33 cellular contexts compared by ENCODE assay signal in the genomic region with DNA sequence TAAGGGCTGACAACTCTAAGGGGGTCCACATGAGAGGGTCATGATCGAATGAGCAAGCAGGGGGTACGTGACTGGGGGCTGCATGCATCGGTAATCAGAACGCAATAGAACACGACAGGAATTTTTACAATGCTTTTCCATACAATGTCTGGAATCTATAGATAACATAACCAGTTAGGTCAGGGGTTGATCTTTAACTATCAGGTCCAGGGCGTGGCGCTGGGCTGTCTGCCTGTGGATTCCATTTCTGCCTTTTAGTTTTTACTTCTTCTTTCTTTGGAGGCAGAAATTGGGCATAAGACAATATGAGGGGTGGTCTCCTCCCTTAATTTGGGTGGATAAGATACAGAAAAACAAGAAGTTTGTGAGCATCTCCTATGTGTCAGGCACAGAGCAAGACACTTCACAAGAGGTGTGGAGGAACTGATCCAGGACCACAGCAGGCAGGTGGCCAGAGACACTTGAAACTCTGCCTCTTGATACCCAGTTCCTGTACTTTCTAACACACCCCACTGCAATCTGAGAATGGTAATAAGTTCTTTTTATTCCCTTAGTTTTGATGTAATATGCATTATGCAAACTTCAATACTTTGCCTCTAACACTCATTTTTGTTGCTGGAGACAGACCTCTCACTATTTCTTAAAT. TPM values are rescaled to one million over a fixed set of nuclear protein-coding genes. Genes with fewer than 3 reads are reported as not detected.
"Had no signal": no experiment of that assay in that cellular context is flagged by ENCODE, and none has a peak within 500 bp of the region (broad histone marks: within the 10 kb centered on the region; RNA-seq: fewer than 3 reads in every experiment).

No MANE protein-coding gene starts in this region.

- H3K9me3 ChIP-seq: left ventricle myocardium inferior, ovary, right atrium auricular region, right lobe of liver, suprapubic skin, thoracic aorta, tibial nerve, upper lobe of left lung, vagina had no signal

- H3K4me3 Mint-ChIP-seq: immature natural killer cell; mesothelial cell of epicardium; naive thymus-derived CD4-positive, alpha-beta T cell; natural killer cell treated with Interleukin-12 subunit alpha and Interleukin-12 subunit beta and Interleukin-15 and Interleukin-18, amount 100 ng/mL, for 72 hours; stimulated activated naive B cell treated with anti-CD40 and anti-IgM and Interleukin-4, amounts not matched to agents 10 μg/mL and 1 μg/mL and 100 μg/mL, for 72 hours; stimulated activated naive CD8-positive, alpha-beta T cell treated with anti-CD3 and anti-CD28 coated beads, Interleukin-15, Interleukin-2, amounts not matched to agents 100 ng/mL and 50 ng/mL, for 24 hours had no signal

- H3K27ac Mint-ChIP-seq: mesothelial cell of epicardium; natural killer cell treated with Interleukin-12 subunit alpha and Interleukin-12 subunit beta and Interleukin-15 and Interleukin-18, amount 100 ng/mL, for 72 hours; progenitor cell of endocrine pancreas; stimulated activated naive B cell treated with anti-CD40 and anti-IgM and Interleukin-4, amounts not matched to agents 10 μg/mL and 1 μg/mL and 100 μg/mL, for 72 hours had no signal

- H3K4me1 ChIP-seq: left ventricle myocardium inferior, right atrium auricular region, right lobe of liver, suprapubic skin, tibial nerve, upper lobe of left lung, vagina had no signal

- H3K36me3 Mint-ChIP-seq: immature natural killer cell; natural killer cell treated with Interleukin-12 subunit alpha and Interleukin-12 subunit beta and Interleukin-15 and Interleukin-18, amount 100 ng/mL, for 72 hours had no signal

- H3K4me3 ChIP-seq: left ventricle myocardium inferior, lung, ovary, right atrium auricular region, right lobe of liver, suprapubic skin, thoracic aorta, tibial nerve, upper lobe of left lung, vagina had no signal

- FAIRE-seq: islet of Langerhans, kidney had no signal

- H3K9me3 Mint-ChIP-seq: natural killer cell treated with Interleukin-12 subunit alpha and Interleukin-12 subunit beta and Interleukin-15 and Interleukin-18, amount 100 ng/mL, for 72 hours had no signal

- H3K27ac ChIP-seq: left ventricle myocardium inferior, ovary, right atrium auricular region, right lobe of liver, suprapubic skin, thoracic aorta, tibial nerve, upper lobe of left lung, vagina had no signal

- DNase-seq: hypothalamus; immature natural killer cell; kidney; left ventricle myocardium inferior; mesendoderm; naive thymus-derived CD4-positive, alpha-beta T cell; ovary; right lobe of liver; stimulated activated CD4-positive, alpha-beta T cell treated with anti-CD3 and anti-CD28 coated beads, Interleukin-12 subunit alpha, Interleukin-12 subunit beta, amount 100 ng/mL, for 4 hours; stimulated activated CD4-positive, alpha-beta T cell treated with anti-CD3 and anti-CD28 coated beads, Interleukin-15, amount 100 ng/mL, for 24 hours; stimulated activated CD4-positive, alpha-beta T cell treated with anti-CD3 and anti-CD28 coated beads, Interleukin-2, amount 100 ng/mL, for 24 hours; stimulated activated CD4-positive, alpha-beta T cell treated with anti-CD3 and anti-CD28 coated beads, Interleukin-4, amount 100 ng/mL, for 1 hour; stimulated activated naive B cell treated with anti-CD40 and anti-IgM and Interleukin-4, amounts not matched to agents 10 μg/mL and 1 μg/mL and 100 μg/mL, for 72 hours; upper lobe of left lung had no signal

- ATAC-seq: naive thymus-derived CD4-positive, alpha-beta T cell; natural killer cell treated with Interleukin-12 subunit alpha and Interleukin-12 subunit beta and Interleukin-15 and Interleukin-18, amount 100 ng/mL, for 72 hours; right lobe of liver; stimulated activated naive B cell treated with anti-CD40 and anti-IgM and Interleukin-4, amounts not matched to agents 10 μg/mL and 1 μg/mL and 100 μg/mL, for 72 hours had no signal

- H3K4me1 Mint-ChIP-seq: immature natural killer cell; mesothelial cell of epicardium; naive thymus-derived CD4-positive, alpha-beta T cell; stimulated activated naive B cell treated with anti-CD40 and anti-IgM and Interleukin-4, amounts not matched to agents 10 μg/mL and 1 μg/mL and 100 μg/mL, for 72 hours had no signal

- H3K27me3 Mint-ChIP-seq: progenitor cell of endocrine pancreas; stimulated activated naive CD8-positive, alpha-beta T cell treated with anti-CD3 and anti-CD28 coated beads, Interleukin-15, Interleukin-2, amounts not matched to agents 100 ng/mL and 50 ng/mL, for 24 hours had no signal

- H3K36me3 ChIP-seq: left ventricle myocardium inferior, ovary, right atrium auricular region, right lobe of liver, suprapubic skin, thoracic aorta, tibial nerve, upper lobe of left lung, vagina had no signal

- H3K27me3 ChIP-seq: ovary, right atrium auricular region, right lobe of liver, suprapubic skin, tibial nerve, upper lobe of left lung, vagina had no signal

RNA-seq across cellular contexts. Expression of a gene that starts 18.0 kb away (rescaled TPM):
- total RNA-seq: kidney; left ventricle myocardium inferior; lower leg skin; mesothelial cell of epicardium; mononuclear cell; naive thymus-derived CD4-positive, alpha-beta T cell; natural killer cell treated with Interleukin-12 subunit alpha and Interleukin-12 subunit beta and Interleukin-15 and Interleukin-18, amount 100 ng/mL, for 72 hours; omental fat pad; progenitor cell of endocrine pancreas; pulmonary artery endothelial cell; renal cortical epithelial cell; right atrium auricular region; right lobe of liver; subcutaneous adipose tissue; suprapubic skin; thoracic aorta; tibial nerve; vagina had no signal
- polyA plus RNA-seq: immature natural killer cell; naive thymus-derived CD4-positive, alpha-beta T cell; neural cell; ovary; urinary bladder had no signal
